8 cellular contexts compared by ENCODE assay signal in the genomic region with DNA sequence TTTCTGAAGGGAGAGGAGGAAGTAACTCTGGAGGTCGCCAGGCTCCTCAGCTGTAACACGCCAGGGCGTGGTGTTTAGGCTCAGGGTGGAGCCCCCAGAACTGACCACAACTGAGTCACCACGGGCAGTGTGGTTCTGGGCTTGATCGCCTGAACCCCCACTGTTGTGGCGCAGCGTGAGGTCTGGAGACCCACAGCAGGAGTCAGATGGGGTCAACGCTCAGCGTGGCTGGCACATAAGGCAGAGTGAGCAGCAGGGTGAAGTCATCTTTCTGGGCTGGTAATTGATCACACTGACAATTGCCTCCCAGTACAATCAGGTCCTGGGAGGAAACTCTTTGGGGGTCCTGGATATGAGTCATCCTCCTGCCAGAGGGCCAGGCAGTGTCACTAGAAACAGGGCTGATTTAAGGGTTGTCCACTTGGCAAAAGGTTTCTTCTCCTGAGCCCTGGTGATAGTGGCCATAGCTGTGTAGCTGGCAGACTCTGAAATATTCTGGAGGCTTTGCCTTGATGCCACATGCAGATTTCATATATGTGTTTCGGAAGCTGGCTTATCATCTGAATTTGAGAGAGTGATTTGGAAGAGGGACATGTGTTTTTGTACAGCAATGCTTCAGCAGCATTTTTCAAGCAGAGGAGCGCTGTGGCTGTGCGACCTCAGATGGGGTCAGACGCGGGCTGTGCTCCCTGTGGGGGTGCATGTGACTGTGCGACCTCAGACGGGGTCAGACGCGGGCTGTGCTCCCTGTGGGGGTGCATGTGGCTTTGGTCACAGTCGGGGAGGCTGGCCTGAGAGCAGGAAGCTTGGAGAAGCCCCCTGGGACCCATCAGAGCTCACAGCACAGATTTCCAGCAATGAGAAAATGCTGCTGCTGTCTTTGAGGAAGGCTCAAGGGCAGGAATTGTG. TPM values are rescaled to one million over a fixed set of nuclear protein-coding genes. Genes with fewer than 3 reads are reported as not detected.
DNase-seq lines count a peak whose midpoint lies in the region; ATAC-seq lines count a peak whose summit lies in the region.

No MANE protein-coding gene starts in this region.

- POLR2A ChIA-PET in activated CD4-positive, alpha-beta T cell treated with anti-CD3 and anti-CD28 coated beads, Interleukin-2, amount 10 ng/mL, durations not matched to agents 7 days and 5 days (lab: Charles Lee) = no interaction called here

- DNase-seq in activated CD4-positive, alpha-beta T cell treated with anti-CD3 and anti-CD28 coated beads, Interleukin-2, amount 10 ng/mL, durations not matched to agents 7 days and 5 days = peak; percentile 24
- DNase-seq in activated CD4-positive, alpha-beta T cell treated with anti-CD3 and anti-CD28 coated beads for 1 hour = no peak
- DNase-seq in NCI-H146 treated with DMSO at 0.1 percent for 48 hours (lab: John Stamatoyannopoulos, UW; ENCODE audit: unreplicated experiment) (peak; percentile 23), hepatic stellate cell (ENCODE audit: low spot score) (peak; percentile 79)
- peak; percentile 40 for DNase-seq in activated gamma-delta T cell treated with anti-CD3 and anti-CD28 coated beads, Interleukin-2, amount 50 U/mL, for 16 hours (ENCODE audit: low read depth)
- peak; percentile 36 to 85 for DNase-seq in stimulated activated effector memory CD8-positive, alpha-beta T cell treated with anti-CD3 and anti-CD28 coated beads, Interleukin-12 subunit alpha, Interleukin-12 subunit beta, amount 100 ng/mL, for 72 hours (ENCODE audit: low spot score in 2 of 2)

- H3K36me3 Mint-ChIP-seq in activated CD4-positive, alpha-beta T cell treated with anti-CD3 and anti-CD28 coated beads, Interleukin-2, amount 10 ng/mL, durations not matched to agents 7 days and 5 days (ENCODE audit: low read depth) = peaks cover 41% of the 10 kb centered on the region
- H3K36me3 Mint-ChIP-seq in stimulated activated effector memory CD8-positive, alpha-beta T cell treated with anti-CD3 and anti-CD28 coated beads, Interleukin-12 subunit alpha, Interleukin-12 subunit beta, amount 100 ng/mL, for 72 hours = peaks cover 27% of the 10 kb centered on the region

- peak overlapping the region; percentile 39 for H3K27ac Mint-ChIP-seq in activated CD4-positive, alpha-beta T cell treated with anti-CD3 and anti-CD28 coated beads, Interleukin-2, amount 10 ng/mL, durations not matched to agents 7 days and 5 days
- H3K27ac Mint-ChIP-seq in stimulated activated effector memory CD8-positive, alpha-beta T cell treated with anti-CD3 and anti-CD28 coated beads, Interleukin-12 subunit alpha, Interleukin-12 subunit beta, amount 100 ng/mL, for 72 hours = peak overlapping the region; percentile 93

- no peaks in the 10 kb centered on the region for H3K27me3 Mint-ChIP-seq in activated CD4-positive, alpha-beta T cell treated with anti-CD3 and anti-CD28 coated beads, Interleukin-2, amount 10 ng/mL, durations not matched to agents 7 days and 5 days

- no peak overlapping the region for H3K4me3 Mint-ChIP-seq in activated CD4-positive, alpha-beta T cell treated with anti-CD3 and anti-CD28 coated beads, Interleukin-2, amount 10 ng/mL, durations not matched to agents 7 days and 5 days
- H3K4me3 Mint-ChIP-seq in stimulated activated effector memory CD8-positive, alpha-beta T cell treated with anti-CD3 and anti-CD28 coated beads, Interleukin-12 subunit alpha, Interleukin-12 subunit beta, amount 100 ng/mL, for 72 hours = peak overlapping the region; percentile 62

- peaks cover 35% of the 10 kb centered on the region for H3K4me1 Mint-ChIP-seq in activated CD4-positive, alpha-beta T cell treated with anti-CD3 and anti-CD28 coated beads, Interleukin-2, amount 10 ng/mL, durations not matched to agents 7 days and 5 days
- H3K4me1 Mint-ChIP-seq in stimulated activated effector memory CD8-positive, alpha-beta T cell treated with anti-CD3 and anti-CD28 coated beads, Interleukin-12 subunit alpha, Interleukin-12 subunit beta, amount 100 ng/mL, for 72 hours = peaks cover 41% of the 10 kb centered on the region

- peak; percentile 90 for ATAC-seq in stimulated activated effector memory CD8-positive, alpha-beta T cell treated with anti-CD3 and anti-CD28 coated beads, Interleukin-12 subunit alpha, Interleukin-12 subunit beta, amount 100 ng/mL, for 72 hours
- ATAC-seq in GM19324 (IDR thresholded peaks at IDR 0.05; ENCODE audit: low FRiP score, unreplicated experiment) (no peak), GM19035 (IDR thresholded peaks at IDR 0.05; ENCODE audit: unreplicated experiment) (no peak)

- no peaks in the 10 kb centered on the region for H3K9me3 Mint-ChIP-seq in activated CD4-positive, alpha-beta T cell treated with anti-CD3 and anti-CD28 coated beads, Interleukin-2, amount 10 ng/mL, durations not matched to agents 7 days and 5 days
- H3K9me3 Mint-ChIP-seq in stimulated activated effector memory CD8-positive, alpha-beta T cell treated with anti-CD3 and anti-CD28 coated beads, Interleukin-12 subunit alpha, Interleukin-12 subunit beta, amount 100 ng/mL, for 72 hours = no peaks in the 10 kb centered on the region

- CTCF ChIA-PET in activated CD4-positive, alpha-beta T cell treated with anti-CD3 and anti-CD28 coated beads, Interleukin-2, amount 10 ng/mL, durations not matched to agents 7 days and 5 days (lab: Charles Lee) = interaction anchor here (0.6 to 2.1 kb wide), 6 partner anchors 11 to 44 kb away, joined by 3 to 6 read pairs (median 4); no protein-coding TSS in a partner anchor

RNA-seq across cellular contexts. Expression of gene SYNJ2, which starts 50.0 kb away (rescaled TPM):
- 10 to 100 TPM; 35.8 to 39.0 TPM for total RNA-seq in activated CD4-positive, alpha-beta T cell treated with anti-CD3 and anti-CD28 coated beads, Interleukin-2, amount 10 ng/mL, durations not matched to agents 7 days and 5 days
